In genomic region chr17:76951375-76951905, GRCh38 we compare ENCODE assay signal across 23 cellular contexts.
"Had no signal": no experiment of that assay in that cellular context is flagged by ENCODE, and none has a peak within 500 bp of the region (broad histone marks: within the 10 kb centered on the region; RNA-seq: fewer than 3 reads in every experiment).

No MANE protein-coding gene starts in this region.

- H3K27me3 ChIP-seq: dorsolateral prefrontal cortex, ovary had no signal

- FAIRE-seq: bronchial epithelial cell, colon, frontal cortex had no signal

- H3K4me1 ChIP-seq: left lung, prostate gland, upper lobe of right lung had no signal

- H3K36me3 ChIP-seq: left lung, neutrophil, ovary, prostate gland, upper lobe of right lung had no signal

- H3K4me3 ChIP-seq: dorsolateral prefrontal cortex, left lung, lung, ovary, prostate gland, smooth muscle cell, upper lobe of right lung had no signal

- DNase-seq: activated CD4-positive, alpha-beta T cell treated with anti-CD3 and anti-CD28 coated beads for 4 hours; activated CD4-positive, alpha-beta T cell treated with anti-CD3 and anti-CD28 coated beads, Interleukin-2, amount 50 U/mL, for 4 hours; activated naive CD4-positive, alpha-beta T cell; activated T-cell treated with anti-CD3 and anti-CD28 coated beads for 4 hours; activated T-cell treated with anti-CD3 and anti-CD28 coated beads, Interleukin-2, amount 50 U/mL, for 72 hours; dorsolateral prefrontal cortex; effector memory CD4-positive, alpha-beta T cell; left lung; mesendoderm; ovary; stimulated activated CD4-positive, alpha-beta T cell treated with anti-CD3 and anti-CD28 coated beads, Interleukin-1b, Interleukin-23, amount 100 ng/mL, for 48 hours; stimulated activated CD4-positive, alpha-beta T cell treated with anti-CD3 and anti-CD28 coated beads, Interleukin-4, amount 100 ng/mL, for 4 hours; stimulated activated CD8-positive, alpha-beta memory T cell treated with anti-CD3 and anti-CD28 coated beads, Interleukin-4, amount 100 ng/mL, for 48 hours; stimulated activated naive CD8-positive, alpha-beta T cell treated with anti-CD3 and anti-CD28 coated beads, Interleukin-15, amount 100 ng/mL, for 72 hours; substantia nigra; upper lobe of right lung had no signal

- H3K27ac ChIP-seq: left lung, neutrophil, ovary, prostate gland, upper lobe of right lung had no signal

- H3K9me3 ChIP-seq: left lung, neutrophil, ovary, prostate gland, upper lobe of right lung had no signal
